Comparison of ENCODE assay signal across 9 cellular contexts in genomic region chr6:145756170-145756662, GRCh38. TPM values are rescaled to one million over a fixed set of nuclear protein-coding genes. Genes with fewer than 3 reads are reported as not detected.
DNase-seq lines count a peak whose midpoint lies in the region; ATAC-seq and TF ChIP-seq lines count a peak whose summit lies in the region.
"Had no signal": no experiment of that assay in that cellular context is flagged by ENCODE, and none has a peak within 500 bp of the region (broad histone marks: within the 10 kb centered on the region; RNA-seq: fewer than 3 reads in every experiment).

No MANE protein-coding gene starts in this region.

- DNase-seq in HFF-Myc (ENCODE audit: extremely low read depth, low read depth) (peak; percentile 70), NOMO-1 treated with DMSO at 0.1 percent for 48 hours (lab: John Stamatoyannopoulos, UW; ENCODE audit: unreplicated experiment) (peak; percentile 77), smooth muscle cell (lab: John Stamatoyannopoulos, UW; ENCODE audit: unreplicated experiment) (no peak)
- no peak for DNase-seq in activated CD8-positive, alpha-beta memory T cell treated with anti-CD3 and anti-CD28 coated beads, Interleukin-2, amount 50 U/mL, for 4 hours
- DNase-seq: activated B cell treated with CpG ODN at 0.5 μM for 24 hours, nucleus accumbens had no signal

- H3K4me3 ChIP-seq in HFF-Myc (replicated peaks; ENCODE audit: low read depth, low read length) (no peak overlapping the region), smooth muscle cell (no peak overlapping the region)

- H4K20me1 ChIP-seq in smooth muscle cell (ENCODE audit: low read depth), result no peaks in the 10 kb centered on the region

- peak overlapping the region; percentile 19 for H3K27ac ChIP-seq in smooth muscle cell (ENCODE audit: low read depth)

- H3K9ac ChIP-seq in smooth muscle cell (ENCODE audit: low read depth), result no peak overlapping the region

- H3K4me1 ChIP-seq in smooth muscle cell (ENCODE audit: low read depth), result no peaks in the 10 kb centered on the region

- no peaks in the 10 kb centered on the region for H3K36me3 ChIP-seq in smooth muscle cell (ENCODE audit: low read depth)

- no peak overlapping the region for H2AFZ ChIP-seq in smooth muscle cell (ENCODE audit: low read depth)

- H3K4me2 ChIP-seq in smooth muscle cell, result peak overlapping the region; percentile 28

- ATAC-seq in esophagus mucosa (peak; percentile 75), GM19467 (IDR thresholded peaks at IDR 0.05; ENCODE audit: unreplicated experiment) (no peak), GM21576 (IDR thresholded peaks at IDR 0.05; ENCODE audit: unreplicated experiment) (no peak)

- no peaks in the 10 kb centered on the region for H3K27me3 ChIP-seq in smooth muscle cell (ENCODE audit: low read depth)

- H3K79me2 ChIP-seq in smooth muscle cell (ENCODE audit: low read depth), result no peaks in the 10 kb centered on the region

- 64% methylated on average over 1 of the region's 1 CpG for WGBS in smooth muscle cell (ENCODE audit: low lambda C conversion rate)

- H3F3A ChIP-seq in smooth muscle cell (ENCODE audit: low read depth), result no peaks in the 10 kb centered on the region

- H3K9me3 ChIP-seq in smooth muscle cell (replicated peaks; ENCODE audit: low read depth), result no peaks in the 10 kb centered on the region

- TF ChIP-seq CTCF in HFF-Myc (IDR thresholded peaks at IDR 0.05; ENCODE audit: low read depth, low read length, missing control alignments) (no peak), smooth muscle cell (IDR thresholded peaks at IDR 0.05; ENCODE audit: borderline replicate concordance, insufficient read depth, poor library complexity, severe bottlenecking) (no peak)

RNA-seq across cellular contexts. Expression of gene EPM2A, which starts 20.9 kb away (rescaled TPM):
- total RNA-seq in esophagus mucosa (3.8 TPM), smooth muscle cell (5.1 and 5.3 TPM in 2 replicates)
- 2.0 and 2.8 TPM in 2 replicates for polyA plus RNA-seq in smooth muscle cell

RNA-seq across cellular contexts. Expression of gene FBXO30, which starts 58.4 kb away (rescaled TPM):
- 3.8 TPM for total RNA-seq in esophagus mucosa
- 8.3 and 10.3 TPM in 2 replicates for total RNA-seq in smooth muscle cell
- 3.1 and 3.6 TPM in 2 replicates for polyA plus RNA-seq in smooth muscle cell

Comparison
In these comparisons a context has a peak if more than half of its experiments do, and no peak if none do; other contexts are left out.
1. DNase-seq: peak in HFF-Myc (single experiment) and NOMO-1 treated with DMSO at 0.1 percent for 48 hours (single experiment); none in smooth muscle cell (single experiment) and activated CD8-positive, alpha-beta memory T cell treated with anti-CD3 and anti-CD28 coated beads, Interleukin-2, amount 50 U/mL, for 4 hours (single experiment).